In the genomic region with DNA sequence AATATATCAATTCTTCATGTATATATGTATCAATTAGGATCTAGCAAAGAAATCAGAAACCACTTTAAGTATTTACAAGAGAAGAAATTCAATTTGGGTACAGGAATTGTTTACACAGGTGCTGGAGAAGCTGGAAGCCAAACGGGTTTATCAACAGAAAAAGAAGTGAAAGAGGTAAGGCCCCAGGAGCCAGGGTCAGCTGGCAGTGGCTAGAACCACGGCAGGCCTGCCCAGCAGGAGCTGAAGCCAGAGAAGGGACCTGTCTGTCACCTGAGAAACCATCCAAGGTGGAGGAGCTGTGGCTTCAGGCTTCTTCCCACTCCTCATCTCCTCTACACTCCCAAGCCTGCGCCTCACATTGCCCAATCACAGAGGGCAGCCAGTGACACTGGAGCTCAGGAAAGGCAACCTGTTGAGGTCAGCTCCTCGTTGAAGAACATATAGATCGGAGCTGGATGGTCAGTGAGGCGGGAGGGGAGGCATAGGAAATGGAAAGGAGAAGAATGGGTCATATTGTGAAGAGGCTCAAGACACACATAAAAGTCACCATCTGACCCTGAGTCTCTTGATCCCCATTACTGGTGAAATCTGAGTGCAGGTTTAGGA, we compare ENCODE assay signal across 1 cellular context.
TF ChIP-seq lines count a peak whose summit lies in the region.

No MANE protein-coding gene starts in this region.

TF ChIP-seq in IMR-90, 13 proteins besides CTCF, POLR2A, EP300 and RAD21:
- TF ChIP-seq NFE2L2 (IDR thresholded peaks at IDR 0.05; ENCODE audit: low read depth, low read length) (no peak), SMC3 (IDR thresholded peaks at IDR 0.05; ENCODE audit: low read depth, low read length) (no peak)
